8 cellular contexts compared by ENCODE assay signal in genomic region chr5:34656700-34657549, GRCh38. TPM values are rescaled to one million over a fixed set of nuclear protein-coding genes. Genes with fewer than 3 reads are reported as not detected.
DNase-seq lines count a peak whose midpoint lies in the region; ATAC-seq and TF ChIP-seq lines count a peak whose summit lies in the region.

No MANE protein-coding gene starts in this region.

- H3K4me3 Mint-ChIP-seq in CD4-positive, alpha-beta memory T cell = peak overlapping the region; percentile 76 to 86 (median 82)
- peak overlapping the region; percentile 32 for H3K4me3 Mint-ChIP-seq in activated T-helper 1 cell treated with anti-CD3 and anti-CD28 coated beads, Interleukin-12 subunit alpha, Interleukin-12 subunit beta, Interleukin-2, Interleukin-4 antibody, amounts not matched to agents 30 ng/mL and 10 ng/mL and 1 ng/mL, durations not matched to agents 14 hours and 24 hours and 36 hours
- H3K4me3 Mint-ChIP-seq in progenitor cell of endocrine pancreas (ENCODE audit: low read depth) = peak overlapping the region; percentile 80

- DNase-seq in CD4-positive, alpha-beta memory T cell = peak in 2 of 5 donors; percentile 2 to 9
- DNase-seq in activated T-helper 1 cell treated with anti-CD3 and anti-CD28 coated beads, Interleukin-12 subunit alpha, Interleukin-12 subunit beta, Interleukin-2, Interleukin-4 antibody, amounts not matched to agents 30 ng/mL and 10 ng/mL and 1 ng/mL, durations not matched to agents 14 hours and 24 hours and 36 hours (ENCODE audit: low spot score) = no peak
- DNase-seq in glomerular visceral epithelial cell (ENCODE audit: extremely low spot score) (peak; percentile 42), progenitor cell of endocrine pancreas (ENCODE audit: low spot score, unreplicated experiment) (peak; percentile 20), HCEC 1CT (no peak), GOT3 (lab: John Stamatoyannopoulos, UW) (no peak)
- no peak for DNase-seq in activated effector memory CD4-positive, alpha-beta T cell treated with Interleukin-2 at 50 U/mL for 16 hours

- CTCF ChIA-PET in CD4-positive, alpha-beta memory T cell (lab: Charles Lee; ENCODE audit: partially characterized antibody) = no interaction called here

- peak overlapping the region in 1 of 2 donors; percentile 62 for H3K4me3 ChIP-seq in CD4-positive, alpha-beta memory T cell (ENCODE audit: low read length in 2 of 2)

- no peak for TF ChIP-seq CTCF in progenitor cell of endocrine pancreas (IDR thresholded peaks at IDR 0.05; ENCODE audit: unreplicated experiment)

- ATAC-seq in HG03354 (IDR thresholded peaks at IDR 0.05; ENCODE audit: poor library complexity, severe bottlenecking, unreplicated experiment) = peak; percentile 25

- H3K9me3 ChIP-seq in CD4-positive, alpha-beta memory T cell (ENCODE audit: control insufficient read depth in 1 of 2, low read length in 2 of 2) = no peaks in the 10 kb centered on the region

- peak overlapping the region in 2 of 7 donors; percentile 4 to 52 for H3K27ac Mint-ChIP-seq in CD4-positive, alpha-beta memory T cell
- H3K27ac Mint-ChIP-seq in activated T-helper 1 cell treated with anti-CD3 and anti-CD28 coated beads, Interleukin-12 subunit alpha, Interleukin-12 subunit beta, Interleukin-2, Interleukin-4 antibody, amounts not matched to agents 30 ng/mL and 10 ng/mL and 1 ng/mL, durations not matched to agents 14 hours and 24 hours and 36 hours = no peak overlapping the region
- H3K27ac Mint-ChIP-seq in progenitor cell of endocrine pancreas = peak overlapping the region; percentile 87

- peaks cover 15% of the 10 kb centered on the region for H3K4me1 ChIP-seq in CD4-positive, alpha-beta memory T cell (ENCODE audit: insufficient read depth, low read length)

- H3K27me3 Mint-ChIP-seq in CD4-positive, alpha-beta memory T cell = peaks cover 5 to 31% of the 10 kb centered on the region in 2 donors
- H3K27me3 Mint-ChIP-seq in activated T-helper 1 cell treated with anti-CD3 and anti-CD28 coated beads, Interleukin-12 subunit alpha, Interleukin-12 subunit beta, Interleukin-2, Interleukin-4 antibody, amounts not matched to agents 30 ng/mL and 10 ng/mL and 1 ng/mL, durations not matched to agents 14 hours and 24 hours and 36 hours (ENCODE audit: insufficient read depth) = peaks cover 52% of the 10 kb centered on the region
- H3K27me3 Mint-ChIP-seq in progenitor cell of endocrine pancreas = peaks cover 2% of the 10 kb centered on the region

- H3K27me3 ChIP-seq in CD4-positive, alpha-beta memory T cell (ENCODE audit: insufficient read depth, low read length) = peaks cover 6% of the 10 kb centered on the region

- peaks cover 0 to 3% (median 0%) of the 10 kb centered on the region in 8 donors for H3K9me3 Mint-ChIP-seq in CD4-positive, alpha-beta memory T cell
- H3K9me3 Mint-ChIP-seq in activated T-helper 1 cell treated with anti-CD3 and anti-CD28 coated beads, Interleukin-12 subunit alpha, Interleukin-12 subunit beta, Interleukin-2, Interleukin-4 antibody, amounts not matched to agents 30 ng/mL and 10 ng/mL and 1 ng/mL, durations not matched to agents 14 hours and 24 hours and 36 hours = no peaks in the 10 kb centered on the region
- H3K9me3 Mint-ChIP-seq in progenitor cell of endocrine pancreas (ENCODE audit: low read depth) = no peaks in the 10 kb centered on the region

- H3K27ac ChIP-seq in CD4-positive, alpha-beta memory T cell (ENCODE audit: low read depth, low read length) = no peak overlapping the region

- POLR2A ChIA-PET in CD4-positive, alpha-beta memory T cell (lab: Charles Lee; ENCODE audit: partially characterized antibody) = no interaction called here

- H3K36me3 Mint-ChIP-seq in CD4-positive, alpha-beta memory T cell = peaks cover 0 to 4% of the 10 kb centered on the region in 2 donors
- peaks cover 2% of the 10 kb centered on the region for H3K36me3 Mint-ChIP-seq in activated T-helper 1 cell treated with anti-CD3 and anti-CD28 coated beads, Interleukin-12 subunit alpha, Interleukin-12 subunit beta, Interleukin-2, Interleukin-4 antibody, amounts not matched to agents 30 ng/mL and 10 ng/mL and 1 ng/mL, durations not matched to agents 14 hours and 24 hours and 36 hours (ENCODE audit: low read depth)
- peaks cover 7% of the 10 kb centered on the region for H3K36me3 Mint-ChIP-seq in progenitor cell of endocrine pancreas (ENCODE audit: insufficient read depth)

- intact Hi-C loops in CD4-positive, alpha-beta memory T cell (cut with micrococcal nuclease) = loop anchor here (10.0 kb wide), 1 partner anchor 268 kb away; the partner anchor contains the start of gene DNAJC21
- intact Hi-C loops in activated T-helper 1 cell treated with anti-CD3 and anti-CD28 coated beads, Interleukin-12 subunit alpha, Interleukin-12 subunit beta, Interleukin-2, Interleukin-4 antibody, amounts not matched to agents 30 ng/mL and 10 ng/mL and 1 ng/mL, durations not matched to agents 14 hours and 24 hours and 36 hours (cut with micrococcal nuclease) = loop anchor here (5.0 to 10.0 kb wide), 2 partner anchors 132 to 180 kb away; partner anchors contain the start of gene TTC23L

- H3K36me3 ChIP-seq in CD4-positive, alpha-beta memory T cell (ENCODE audit: insufficient read depth, low read length) = no peaks in the 10 kb centered on the region

- H3K4me1 Mint-ChIP-seq in CD4-positive, alpha-beta memory T cell = peaks cover 12 to 28% (median 22%) of the 10 kb centered on the region in 4 donors
- peaks cover 18% of the 10 kb centered on the region for H3K4me1 Mint-ChIP-seq in activated T-helper 1 cell treated with anti-CD3 and anti-CD28 coated beads, Interleukin-12 subunit alpha, Interleukin-12 subunit beta, Interleukin-2, Interleukin-4 antibody, amounts not matched to agents 30 ng/mL and 10 ng/mL and 1 ng/mL, durations not matched to agents 14 hours and 24 hours and 36 hours (ENCODE audit: low read depth)
- peaks cover 20% of the 10 kb centered on the region for H3K4me1 Mint-ChIP-seq in progenitor cell of endocrine pancreas (ENCODE audit: low read depth)

RNA-seq across cellular contexts. Expression of gene RAI14, which starts 0.8 kb away (rescaled TPM):
- 1 to 10 TPM; 1.9 to 2.6 TPM for total RNA-seq in CD4-positive, alpha-beta memory T cell
- polyA plus RNA-seq in CD4-positive, alpha-beta memory T cell = 1 to 10 TPM in 1 of 2 donors, under 1 TPM in 1; 0.15 to 2.4 TPM
- 1.2 and 1.5 TPM in 2 replicates for total RNA-seq in activated T-helper 1 cell treated with anti-CD3 and anti-CD28 coated beads, Interleukin-12 subunit alpha, Interleukin-12 subunit beta, Interleukin-2, Interleukin-4 antibody, amounts not matched to agents 30 ng/mL and 10 ng/mL and 1 ng/mL, durations not matched to agents 14 hours and 24 hours and 36 hours
- 116 and 121 TPM in 2 replicates for total RNA-seq in progenitor cell of endocrine pancreas

Comparison
In these comparisons a context has a peak if more than half of its experiments do, and no peak if none do; other contexts are left out.
1. DNase-seq: peak in glomerular visceral epithelial cell (single experiment) and progenitor cell of endocrine pancreas (single experiment); none in activated T-helper 1 cell treated with anti-CD3 and anti-CD28 coated beads, Interleukin-12 subunit alpha, Interleukin-12 subunit beta, Interleukin-2, Interleukin-4 antibody, amounts not matched to agents 30 ng/mL and 10 ng/mL and 1 ng/mL, durations not matched to agents 14 hours and 24 hours and 36 hours (single experiment), HCEC 1CT (single experiment), GOT3 (single experiment) and activated effector memory CD4-positive, alpha-beta T cell treated with Interleukin-2 at 50 U/mL for 16 hours (single experiment).
2. H3K4me3 Mint-ChIP-seq: peak in every context shown above with its lines; median percentile 82 in CD4-positive, alpha-beta memory T cell; 80 in progenitor cell of endocrine pancreas; 32 in activated T-helper 1 cell treated with anti-CD3 and anti-CD28 coated beads, Interleukin-12 subunit alpha, Interleukin-12 subunit beta, Interleukin-2, Interleukin-4 antibody, amounts not matched to agents 30 ng/mL and 10 ng/mL and 1 ng/mL, durations not matched to agents 14 hours and 24 hours and 36 hours.
3. RNA of gene RAI14, which starts 0.8 kb away (total RNA-seq): 116 to 121 TPM in progenitor cell of endocrine pancreas; 1.9 to 2.6 TPM in CD4-positive, alpha-beta memory T cell and 1.2 to 1.5 TPM in activated T-helper 1 cell treated with anti-CD3 and anti-CD28 coated beads, Interleukin-12 subunit alpha, Interleukin-12 subunit beta, Interleukin-2, Interleukin-4 antibody, amounts not matched to agents 30 ng/mL and 10 ng/mL and 1 ng/mL, durations not matched to agents 14 hours and 24 hours and 36 hours; every median in the first group is over 10 times any median in the second.